18 cellular contexts compared by ENCODE assay signal in the genomic region with DNA sequence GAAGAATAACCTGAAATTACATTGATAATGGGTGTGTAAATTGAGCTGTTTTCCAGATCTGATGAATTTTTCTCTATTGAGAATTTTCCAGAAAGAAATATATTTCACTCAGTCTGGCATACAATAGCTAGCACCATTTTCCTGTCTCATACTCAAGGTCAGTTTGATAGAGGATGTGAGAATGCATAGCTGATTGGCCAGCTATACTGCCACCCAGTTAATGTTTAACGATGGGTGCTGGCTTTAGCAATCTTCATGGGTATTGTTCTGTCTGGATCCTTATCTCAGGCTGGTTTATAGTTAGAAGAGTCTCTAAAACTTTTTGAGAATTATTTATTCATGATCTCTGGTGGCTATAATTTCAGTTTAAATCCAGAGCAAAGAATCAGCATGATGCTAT.
A peak's percentile ranks its signal among the peaks of the same experiment; 100 is the strongest.
DNase-seq lines count a peak whose midpoint lies in the region; ATAC-seq, FAIRE-seq and TF ChIP-seq lines count a peak whose summit lies in the region.
"Had no signal": no experiment of that assay in that cellular context is flagged by ENCODE, and none has a peak within 500 bp of the region (broad histone marks: within the 10 kb centered on the region; RNA-seq: fewer than 3 reads in every experiment).

No MANE protein-coding gene starts in this region.

- ATAC-seq in GM18909 (IDR thresholded peaks at IDR 0.05; ENCODE audit: poor library complexity, unreplicated experiment) (peak; percentile 73), GM12878 (peak; percentile 70), mucosa of descending colon (peak; percentile 87)
- ATAC-seq: GM23338, PC-3 had no signal

- no peak for TF ChIP-seq CTCF in GM12878 (IDR thresholded peaks at IDR 0.05 in 2 of 3, conservative IDR thresholded peaks at IDR 0.05 in 1 of 3; ENCODE audit: control insufficient read depth in 2 of 3, extremely low read depth in 1 of 3, insufficient read depth in 1 of 3, low read depth in 3 of 3, low read length in 3 of 3)
- TF ChIP-seq CTCF in mucosa of descending colon (IDR thresholded peaks at IDR 0.05) = no peak

- RAD21 ChIA-PET in GM12878 (lab: Charles Lee; ENCODE audit: unreplicated experiment) = no interaction called here

- no peaks in the 10 kb centered on the region for H3K4me1 ChIP-seq in GM12878 (ENCODE audit: control insufficient read depth, insufficient read depth, low read length)
- no peaks in the 10 kb centered on the region for H3K4me1 ChIP-seq in mucosa of descending colon (ENCODE audit: low read depth)

- CTCF ChIA-PET in GM12878 (lab: Yijun Ruan, JAX) = no interaction called here

- no peak for FAIRE-seq in GM12878 (lab: Jason Lieb, UNC)
- FAIRE-seq: A204.1, GM19239 had no signal

- no peak overlapping the region for H3K4me2 ChIP-seq in GM12878 (ENCODE audit: control insufficient read depth, insufficient read depth)
- H3K4me2 ChIP-seq: GM23338 had no signal

- H3K27me3 ChIP-seq in GM12878 (replicated peaks in 1 of 2; ENCODE audit: control insufficient read depth in 2 of 2, insufficient read depth in 2 of 2, low read length in 1 of 2) = no peaks in the 10 kb centered on the region
- H3K27me3 ChIP-seq: MG63 had no signal

- intact Hi-C loops in GM12878 (cut with micrococcal nuclease; ENCODE audit: unreplicated experiment) (no loop called here), mucosa of descending colon (cut with DNase I, micrococcal nuclease) (no loop called here)

- in situ Hi-C loops in Caki2 (cut with HindIII; ENCODE audit: low pct_unique_long_range_greater_than_20kb, low sequenced_read_pairs) = no loop called here
- in situ Hi-C loops in GM12878 (cut with MboI) = no loop called here

- no peak for TF ChIP-seq POLR2A in GM12878 (IDR thresholded peaks at IDR 0.05; ENCODE audit: low read depth, low read length)

- no peaks in the 10 kb centered on the region for H3K79me2 ChIP-seq in GM12878 (ENCODE audit: control insufficient read depth, insufficient read depth, low read length)

- TF ChIP-seq EP300 in GM12878 (IDR thresholded peaks at IDR 0.05; ENCODE audit: borderline replicate concordance in 1 of 2, control insufficient read depth in 1 of 2, low read depth in 2 of 2, low read length in 2 of 2) = no peak

- POLR2A ChIA-PET in GM12878 (lab: Charles Lee) = interaction anchor here (0.6 kb wide), 2 partner anchors 29 to 68 kb away, joined by 3 to 4 read pairs; no protein-coding TSS in a partner anchor

- H3K4me3 ChIP-seq in GM12878 (no peak overlapping the region), mucosa of descending colon (no peak overlapping the region)
- H3K4me3 ChIP-seq: GM23338, MG63 had no signal

- no peaks in the 10 kb centered on the region for H3K36me3 ChIP-seq in GM12878 (ENCODE audit: control insufficient read depth in 2 of 2, insufficient read depth in 2 of 2, low read length in 1 of 2)
- H3K36me3 ChIP-seq in mucosa of descending colon (ENCODE audit: low read depth) = no peaks in the 10 kb centered on the region
- H3K36me3 ChIP-seq: MG63 had no signal

- no peak overlapping the region for H3K27ac ChIP-seq in GM12878 (ENCODE audit: control insufficient read depth, insufficient read depth)

- no peak overlapping the region for H2AFZ ChIP-seq in GM12878 (ENCODE audit: control insufficient read depth, low read depth, low read length)
- H2AFZ ChIP-seq: GM23338 had no signal

- no TSS peak for BruUV-seq in GM12878 (replicated peaks; lab: Mats Ljungman, UMichigan)

- SMC1A ChIA-PET in GM12878 (lab: Charles Lee; ENCODE audit: uncharacterized antibody, unreplicated experiment) = interaction anchor here (0.6 kb wide), 1 partner anchor 16 kb away, joined by 3 read pairs; no protein-coding TSS in a partner anchor

- no peaks in the 10 kb centered on the region for H4K20me1 ChIP-seq in GM12878 (ENCODE audit: control insufficient read depth, insufficient read depth)

- H3K9ac ChIP-seq in GM12878 (ENCODE audit: control insufficient read depth, insufficient read depth, low read length) = no peak overlapping the region

- DNase-seq in Caki2 (ENCODE audit: low read depth) (peak; percentile 35), GM12878 (ENCODE audit: low read depth, low spot score) (no peak), mucosa of descending colon (peak in 1 of 3 donors; percentile 51), RKO (ENCODE audit: low spot score) (no peak), NCI-H526 (lab: John Stamatoyannopoulos, UW) (no peak), NCI-H510A treated with DMSO at 0.1 percent for 48 hours (lab: John Stamatoyannopoulos, UW) (no peak), SHP77 (lab: John Stamatoyannopoulos, UW) (no peak)
- DNase-seq: CD4-positive, CD25-positive, alpha-beta regulatory T cell; MG63; NCI-H1092 treated with DMSO at 0.1 percent for 48 hours; NCI-H1694; NCI-H345; PC-3; Right ventricle myocardium superior had no signal

- 93% methylated on average over 1 of the region's 1 CpG for WGBS in GM12878 (ENCODE audit: insufficient coverage, insufficient replicate concordance, low lambda C conversion rate, missing lambda C conversion rate)

- TF ChIP-seq RAD21 in GM12878 (IDR thresholded peaks at IDR 0.05; ENCODE audit: insufficient read depth, low read depth, low read length) = no peak

- H3K9me3 ChIP-seq in GM12878 (replicated peaks; ENCODE audit: control insufficient read depth, insufficient read depth, low read length) = no peaks in the 10 kb centered on the region
- H3K9me3 ChIP-seq in mucosa of descending colon = no peaks in the 10 kb centered on the region
- H3K9me3 ChIP-seq: MG63 had no signal

TF ChIP-seq in GM12878, 131 proteins besides CTCF, POLR2A, EP300 and RAD21:
- TF ChIP-seq NFIC (IDR thresholded peaks at IDR 0.05; ENCODE audit: low read depth, low read length) (no peak), MEF2A (IDR thresholded peaks at IDR 0.05; ENCODE audit: insufficient read depth, low read depth, low read length) (no peak)
